ENCODE assay signal across 1 cellular context in genomic region chr3:9951962-9952805, GRCh38.
TF ChIP-seq lines count a peak whose summit lies in the region.

Gene PRRT3 (minus strand): TSS chr3:9952408. CDS start chr3:9950115, 2,293 bp downstream.

TF ChIP-seq in HepG2, 621 proteins besides CTCF, POLR2A, EP300 and RAD21 (continued from another document):
- TF ChIP-seq ZHX1 (CRISPR knock-in tag; IDR thresholded peaks at IDR 0.05; ENCODE audit: low read depth) (no peak), ZNF629 (CRISPR knock-in tag; conservative IDR thresholded peaks at IDR 0.05) (no peak), RBFOX2 (IDR thresholded peaks at IDR 0.05; ENCODE audit: low read depth, low read length) (peak; percentile 70), KDM3A (CRISPR knock-in tag; IDR thresholded peaks at IDR 0.05; ENCODE audit: low read depth) (no peak), ZNF768 (CRISPR knock-in tag; IDR thresholded peaks at IDR 0.05) (no peak; the same call in 1 of the 2 replicates), ZNF883 (CRISPR knock-in tag; IDR thresholded peaks at IDR 0.05; ENCODE audit: not compliant biosample characterization) (no peak), ZNF451 (CRISPR knock-in tag; IDR thresholded peaks at IDR 0.05) (no peak), ZNF263 (CRISPR knock-in tag; IDR thresholded peaks at IDR 0.05) (no peak), PBX2 (CRISPR knock-in tag; IDR thresholded peaks at IDR 0.05) (no peak), MTA1 (CRISPR knock-in tag; IDR thresholded peaks at IDR 0.05; ENCODE audit: borderline replicate concordance) (no peak), ATF7 (IDR thresholded peaks at IDR 0.05) (peak; percentile 87), ATF7 (CRISPR knock-in tag; IDR thresholded peaks at IDR 0.05) (no peak), PHF21A (CRISPR knock-in tag; IDR thresholded peaks at IDR 0.05) (no peak), AGO2 (optimal IDR thresholded peaks at IDR 0.05; ENCODE audit: low read depth, low read length) (peak; percentile 84)
